ENCODE assay signal across 8 cellular contexts in the genomic region with DNA sequence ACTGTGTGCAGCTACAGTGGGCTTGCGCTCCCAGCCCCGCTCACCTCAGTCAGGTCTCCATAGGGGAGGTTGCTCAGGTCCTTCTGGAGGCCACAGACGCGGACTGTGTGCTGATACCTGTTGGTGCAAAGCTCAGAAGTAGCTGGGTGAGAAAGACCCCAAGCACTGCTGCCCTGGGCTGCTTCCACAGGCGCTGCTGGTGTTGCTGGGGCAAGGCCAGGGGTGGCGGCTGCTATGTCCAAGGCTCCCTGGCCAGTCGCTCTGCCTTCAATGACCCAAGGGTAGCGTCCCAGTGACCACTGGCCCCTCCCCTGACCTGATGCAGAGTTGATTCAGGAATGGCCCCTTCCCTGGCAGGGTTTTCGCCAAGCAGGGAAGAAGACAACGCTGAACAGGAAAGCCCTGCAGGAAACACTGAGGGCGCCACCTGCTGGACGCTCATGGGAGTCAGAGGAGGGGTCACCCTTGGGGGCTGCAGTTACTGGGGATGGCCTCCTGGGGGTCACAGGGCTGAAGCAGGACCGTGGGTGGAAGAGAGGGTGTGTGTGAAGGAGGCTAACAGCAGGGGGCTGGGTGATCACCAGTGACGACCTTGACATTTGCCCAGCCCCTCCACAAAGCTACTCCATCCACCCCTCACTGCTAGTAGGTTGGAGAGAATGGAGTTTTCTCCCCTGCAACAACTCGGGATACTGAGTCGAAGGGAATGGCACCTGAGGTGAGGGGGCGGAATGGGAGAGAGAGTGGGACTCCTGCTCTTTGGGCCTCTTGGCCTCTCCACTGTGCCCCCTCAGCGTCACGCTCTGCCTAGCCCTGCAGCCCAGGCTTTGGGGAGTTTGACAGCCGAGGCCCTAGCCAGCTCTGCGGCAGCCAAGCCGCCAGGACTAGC. TPM values are rescaled to one million over a fixed set of nuclear protein-coding genes. Genes with fewer than 3 reads are reported as not detected.
DNase-seq lines count a peak whose midpoint lies in the region; ATAC-seq lines count a peak whose summit lies in the region.

No MANE protein-coding gene starts in this region.

- no peaks in the 10 kb centered on the region for H3K36me3 ChIP-seq in SJCRH30

- H3K9me3 ChIP-seq in SJCRH30 (replicated peaks), result no peaks in the 10 kb centered on the region

- no peaks in the 10 kb centered on the region for H3K27me3 ChIP-seq in SJCRH30

- H3K4me3 ChIP-seq in SJCRH30, result no peak overlapping the region

- ATAC-seq in GM18502 (IDR thresholded peaks at IDR 0.05; ENCODE audit: poor library complexity, unreplicated experiment) (peak; percentile 84), HG03354 (IDR thresholded peaks at IDR 0.05; ENCODE audit: poor library complexity, severe bottlenecking, unreplicated experiment) (peak; percentile 95), HG03439 (IDR thresholded peaks at IDR 0.05; ENCODE audit: unreplicated experiment) (no peak)

- DNase-seq in AG08396 (ENCODE audit: low spot score), result peak; percentile 48
- peak; percentile 68 to 82 for DNase-seq in SJCRH30
- peak; percentile 28 for DNase-seq in activated gamma-delta T cell treated with anti-CD3 and anti-CD28 coated beads, Interleukin-2, amount 50 U/mL, for 16 hours (ENCODE audit: low read depth)
- DNase-seq in iPS DF 19.7 (ENCODE audit: low read depth, low spot score), result peak; percentile 33
- peak; percentile 53 to 65 for DNase-seq in stimulated activated CD4-positive, alpha-beta T cell treated with anti-CD3 and anti-CD28 coated beads, Interleukin-2, amount 100 ng/mL, for 48 hours

- no peak overlapping the region for H3K27ac ChIP-seq in SJCRH30

- no peaks in the 10 kb centered on the region for H3K4me1 ChIP-seq in SJCRH30

RNA-seq across cellular contexts. Expression of gene ABCC12, which starts 38.3 kb away (rescaled TPM):
- total RNA-seq in SJCRH30 (2014; rRNA removed; shearing (Covaris generic)), result not detected in 2 replicates
